ENCODE assay signal across 19 cellular contexts in the genomic region with DNA sequence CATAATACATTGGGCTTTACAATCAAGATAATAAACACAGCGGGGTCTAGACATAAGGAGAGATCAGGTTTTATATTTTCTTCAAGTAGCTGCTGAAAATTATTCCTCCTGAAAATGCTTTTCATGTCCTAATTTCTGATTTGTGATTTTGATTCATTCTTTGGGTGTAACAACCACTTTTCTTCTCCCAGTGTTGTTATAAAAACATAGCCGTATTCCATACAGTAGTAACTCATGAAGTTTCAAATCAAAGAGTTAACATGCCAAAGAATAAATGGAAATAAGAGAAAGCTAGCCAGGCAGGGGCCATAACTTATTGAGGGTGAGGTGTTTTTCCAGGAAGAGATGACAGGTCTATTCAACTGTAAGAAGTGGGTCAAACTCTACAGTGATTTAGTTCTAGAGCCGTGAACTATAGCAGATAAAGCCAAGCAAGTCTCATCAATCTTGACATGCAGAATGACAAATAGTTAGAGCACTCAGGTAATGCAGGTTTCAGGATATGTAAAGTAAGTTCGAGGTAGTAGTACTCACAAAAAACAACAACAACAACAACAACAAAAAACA.
DNase-seq lines count a peak whose midpoint lies in the region; ATAC-seq, FAIRE-seq and TF ChIP-seq lines count a peak whose summit lies in the region.
"Had no signal": no experiment of that assay in that cellular context is flagged by ENCODE, and none has a peak within 500 bp of the region (broad histone marks: within the 10 kb centered on the region; RNA-seq: fewer than 3 reads in every experiment).

No MANE protein-coding gene starts in this region.

- TF ChIP-seq CTCF in GM23338 (conservative IDR thresholded peaks at IDR 0.05; ENCODE audit: low read depth in 2 of 2) (no peak), HEK293 (tag by site-specific recombination; IDR thresholded peaks at IDR 0.05) (no peak), H1 (IDR thresholded peaks at IDR 0.05; ENCODE audit: control extremely low read depth in 1 of 3, insufficient read depth in 1 of 3, low read depth in 1 of 3, low read length in 3 of 3) (no peak), nephron progenitor cell (IDR thresholded peaks at IDR 0.05) (no peak)

- H2BK5ac ChIP-seq in H1 (ENCODE audit: low read depth, low read length) = no peak overlapping the region

- H3K4me2 ChIP-seq in GM23338 (no peak overlapping the region), H1 (ENCODE audit: insufficient read depth in 1 of 2, low read depth in 2 of 2, low read length in 2 of 2) (no peak overlapping the region)
- H3K4me2 ChIP-seq: A549 had no signal

- H3K36me3 ChIP-seq in GM23338 (ENCODE audit: insufficient read depth) (no peaks in the 10 kb centered on the region), HEK293 (ENCODE audit: control insufficient read depth in 2 of 2, insufficient read depth in 1 of 2, low read length in 2 of 2) (no peaks in the 10 kb centered on the region), H1 (ENCODE audit: control insufficient read depth in 2 of 4, insufficient read depth in 4 of 4, low read length in 3 of 4) (no peaks in the 10 kb centered on the region)

- H3K23ac ChIP-seq in H1 (ENCODE audit: insufficient read length) = no peak overlapping the region

- H3K27me3 Mint-ChIP-seq in GM23338 (ENCODE audit: insufficient read depth, low read depth, poor library complexity) = no peaks in the 10 kb centered on the region
- no peaks in the 10 kb centered on the region for H3K27me3 Mint-ChIP-seq in nephron progenitor cell (ENCODE audit: low read depth, poor library complexity)
- H3K27me3 Mint-ChIP-seq: CD4-positive, alpha-beta memory T cell had no signal

- H3K27ac Mint-ChIP-seq in GM23338 (peak overlapping the region; percentile 10), nephron progenitor cell (no peak overlapping the region)
- H3K27ac Mint-ChIP-seq: CD4-positive, alpha-beta memory T cell had no signal

- H3K4me3 Mint-ChIP-seq in GM23338 (no peak overlapping the region), nephron progenitor cell (no peak overlapping the region)
- H3K4me3 Mint-ChIP-seq: CD4-positive, alpha-beta memory T cell had no signal

- no peaks in the 10 kb centered on the region for H3K79me1 ChIP-seq in H1 (ENCODE audit: low read depth, low read length)

- H3K14ac ChIP-seq in H1 (ENCODE audit: insufficient read length) = no peak overlapping the region

- H4K5ac ChIP-seq in H1 (ENCODE audit: insufficient read length, low read depth, low read length) = no peak overlapping the region

- no peak overlapping the region for H2BK120ac ChIP-seq in H1 (replicated peaks; ENCODE audit: low read depth, low read length)

- ATAC-seq in GM23338 = no peak
- ATAC-seq: A549 had no signal

- CTCF ChIA-PET in HEK293 (lab: Yijun Ruan, JAX) = no interaction called here
- CTCF ChIA-PET in H1 (lab: Charles Lee; ENCODE audit: partially characterized antibody) = no interaction called here

- H2AK5ac ChIP-seq in H1 (ENCODE audit: low read depth, low read length) = no peak overlapping the region

- H3K4me1 Mint-ChIP-seq in GM23338 (peaks cover 8% of the 10 kb centered on the region), nephron progenitor cell (no peaks in the 10 kb centered on the region)
- H3K4me1 Mint-ChIP-seq: CD4-positive, alpha-beta memory T cell had no signal

- no peaks in the 10 kb centered on the region for H3K9me3 ChIP-seq in HEK293 (ENCODE audit: control insufficient read depth, insufficient read depth, low read depth, low read length)
- no peaks in the 10 kb centered on the region for H3K9me3 ChIP-seq in H1 (ENCODE audit: insufficient read depth in 2 of 2, low read depth in 1 of 2, low read length in 1 of 2)
- H3K9me3 ChIP-seq: A549 had no signal

- H3K27ac ChIP-seq in GM23338 (ENCODE audit: low read depth) = no peak overlapping the region
- H3K27ac ChIP-seq in HEK293 (ENCODE audit: extremely low read depth, low read depth, low read length) = no peak overlapping the region
- H3K27ac ChIP-seq in H1 (ENCODE audit: low read depth, low read length) = no peak overlapping the region
- H3K27ac ChIP-seq: A549 had no signal

- 82% methylated on average over 4 of the region's 4 CpGs; no CpG with 5 or more reads in 1 of the 2 experiments for WGBS in H1 (ENCODE audit: extremely low coverage in 1 of 2, insufficient coverage in 1 of 2, insufficient read length in 1 of 2, insufficient replicate concordance in 2 of 2, low coverage in 1 of 2, low lambda C conversion rate in 2 of 2, missing lambda C conversion rate in 1 of 2), 2 experiments

- H2BK12ac ChIP-seq in H1 (ENCODE audit: low read depth, low read length) = no peak overlapping the region

- no peaks in the 10 kb centered on the region for H4K20me1 ChIP-seq in GM23338 (replicated peaks; ENCODE audit: insufficient read depth)
- no peaks in the 10 kb centered on the region for H4K20me1 ChIP-seq in H1 (replicated peaks in 1 of 2; ENCODE audit: control insufficient read depth in 1 of 2, insufficient read depth in 2 of 2, low read length in 2 of 2)

- H3K9me2 ChIP-seq in GM23338 (ENCODE audit: insufficient read depth) = 0 out of 2 replicates have a peak, but pooled peaks cover 2% of the 10 kb centered on the region

- no peaks in the 10 kb centered on the region for H3F3A ChIP-seq in GM23338 (replicated peaks; ENCODE audit: low read depth)

- no peak overlapping the region for H3K56ac ChIP-seq in H1 (replicated peaks; ENCODE audit: insufficient read length, low read depth, low read length)

- no peak overlapping the region for H3K9ac ChIP-seq in H1 (replicated peaks in 1 of 4; ENCODE audit: extremely low read depth in 1 of 4, low read depth in 3 of 4, low read length in 3 of 4)

- no peak overlapping the region for H3K4ac ChIP-seq in H1 (replicated peaks; ENCODE audit: insufficient read length, low read depth, low read length)

- no peak for TF ChIP-seq EP300 in H1 (IDR thresholded peaks at IDR 0.05; ENCODE audit: borderline replicate concordance in 1 of 2, low read depth in 2 of 2, low read length in 2 of 2)

- H2BK15ac ChIP-seq in H1 (ENCODE audit: low read length) = no peak overlapping the region

- TF ChIP-seq RAD21 in H1 (IDR thresholded peaks at IDR 0.05 in 1 of 2, conservative IDR thresholded peaks at IDR 0.05 in 1 of 2; ENCODE audit: low read depth in 2 of 2, low read length in 2 of 2) = no peak

- H2AFZ ChIP-seq in GM23338 (no peak overlapping the region), H1 (ENCODE audit: low read length) (peak overlapping the region; percentile 13; the same call in 1 of the 2 replicates)

- FAIRE-seq in H1 (lab: Jason Lieb, UNC) = no peak
- FAIRE-seq: A549, G401.6, GM12892 had no signal

- DNase-seq in GM23338 (ENCODE audit: low spot score) (no peak), H1 (ENCODE audit: low read depth in 1 of 2, low spot score in 2 of 2) (no peak), retina (peak; percentile 24), nephron progenitor cell (no peak), DMS79 treated with DMSO at 0.1 percent for 48 hours (lab: John Stamatoyannopoulos, UW) (no peak), hippocampal formation (lab: John Stamatoyannopoulos, UW) (no peak)
- DNase-seq: 8988T; ACHN; C1 segment of cervical spinal cord; Calu3; CD4-positive, alpha-beta memory T cell; COR-L47; DMS53; DND-41; HCEC 1CT had no signal

- H3K79me2 ChIP-seq in GM23338 (replicated peaks; ENCODE audit: insufficient read depth) (no peaks in the 10 kb centered on the region), H1 (ENCODE audit: control insufficient read depth in 1 of 2, insufficient read depth in 2 of 2, low read length in 2 of 2) (no peaks in the 10 kb centered on the region)

- H3K9me3 Mint-ChIP-seq in GM23338 = no peaks in the 10 kb centered on the region; the same call in 2 of the 3 replicates
- peaks cover 6% of the 10 kb centered on the region for H3K9me3 Mint-ChIP-seq in nephron progenitor cell

- no peak overlapping the region for H3K18ac ChIP-seq in H1 (ENCODE audit: extremely low read depth, low read length)

- H3K36me3 Mint-ChIP-seq in GM23338 (ENCODE audit: low read depth) = peaks cover 5% of the 10 kb centered on the region; the same call in 2 of the 3 replicates
- no peaks in the 10 kb centered on the region for H3K36me3 Mint-ChIP-seq in nephron progenitor cell (ENCODE audit: low read depth)
- H3K36me3 Mint-ChIP-seq: CD4-positive, alpha-beta memory T cell had no signal

- no peaks in the 10 kb centered on the region for H3K23me2 ChIP-seq in H1 (ENCODE audit: low read depth, low read length)

- no peak overlapping the region for H2BK20ac ChIP-seq in H1 (ENCODE audit: low read length)

- no peak overlapping the region for H4K8ac ChIP-seq in H1 (ENCODE audit: extremely low read depth, insufficient read depth, low read length)

- H3K4me1 ChIP-seq in GM23338 (ENCODE audit: insufficient read depth) (peaks cover 4% of the 10 kb centered on the region; the same call in 1 of the 2 replicates), HEK293 (ENCODE audit: control insufficient read depth, insufficient read depth, low read length) (no peaks in the 10 kb centered on the region), H1 (replicated peaks in 1 of 4; ENCODE audit: control insufficient read depth in 3 of 4, insufficient read depth in 4 of 4, low read length in 3 of 4) (peaks cover 0 to 3% (median 0%) of the 10 kb centered on the region in 4 experiments; a peak in 1 of 7 replicates)
- H3K4me1 ChIP-seq: A549 had no signal

- H3K27me3 ChIP-seq in GM23338 (ENCODE audit: insufficient read depth) = no peaks in the 10 kb centered on the region
- no peaks in the 10 kb centered on the region for H3K27me3 ChIP-seq in H1 (replicated peaks in 1 of 4; ENCODE audit: control insufficient read depth in 3 of 4, extremely low read depth in 1 of 4, insufficient read depth in 3 of 4, low read length in 3 of 4)

- POLR2A ChIA-PET in HEK293 (lab: Yijun Ruan, JAX) = no interaction called here
- POLR2A ChIA-PET in H1 (lab: Charles Lee; ENCODE audit: partially characterized antibody) = no interaction called here

- no peak overlapping the region for H4K91ac ChIP-seq in H1 (replicated peaks; ENCODE audit: insufficient read length, low read length)

- H3K4me3 ChIP-seq in GM23338 (no peak overlapping the region), HEK293 (ENCODE audit: low read depth, low read length) (no peak overlapping the region), H1 (ENCODE audit: extremely low read depth in 1 of 4, insufficient read depth in 2 of 4, low read depth in 3 of 4, low read length in 4 of 4) (no peak overlapping the region)
- H3K4me3 ChIP-seq: A549 had no signal

- no peak for TF ChIP-seq POLR2A in H1 (IDR thresholded peaks at IDR 0.05; ENCODE audit: control extremely low read depth in 1 of 2, low read depth in 2 of 2, low read length in 2 of 2)

TF ChIP-seq in GM23338, 12 proteins besides CTCF, POLR2A, EP300 and RAD21 (continues in another document):
- TF ChIP-seq STAT1 (IDR thresholded peaks at IDR 0.05; ENCODE audit: unreplicated experiment) = no peak
- no peak for TF ChIP-seq NANOG (IDR thresholded peaks at IDR 0.05; ENCODE audit: borderline replicate concordance)

TF ChIP-seq in HEK293, 187 proteins besides CTCF, POLR2A, EP300 and RAD21:
- 0 out of 2 replicates have a peak, but pooled peaks have one; percentile 18 for TF ChIP-seq TCF7L2 (IDR thresholded peaks at IDR 0.05; ENCODE audit: borderline replicate concordance, low read depth, low read length)
- no peak for TF ChIP-seq ZIC2 (tag by site-specific recombination; IDR thresholded peaks at IDR 0.05)

TF ChIP-seq in H1, 55 proteins besides CTCF, POLR2A, EP300 and RAD21 (continues in another document):
- TF ChIP-seq CBX8 (IDR thresholded peaks at IDR 0.05; ENCODE audit: borderline replicate concordance, low read depth, low read length) (no peak), CHD1 (IDR thresholded peaks at IDR 0.05; ENCODE audit: low read depth, low read length) (no peak)
